ENCODE assay signal across 9 cellular contexts in the genomic region with DNA sequence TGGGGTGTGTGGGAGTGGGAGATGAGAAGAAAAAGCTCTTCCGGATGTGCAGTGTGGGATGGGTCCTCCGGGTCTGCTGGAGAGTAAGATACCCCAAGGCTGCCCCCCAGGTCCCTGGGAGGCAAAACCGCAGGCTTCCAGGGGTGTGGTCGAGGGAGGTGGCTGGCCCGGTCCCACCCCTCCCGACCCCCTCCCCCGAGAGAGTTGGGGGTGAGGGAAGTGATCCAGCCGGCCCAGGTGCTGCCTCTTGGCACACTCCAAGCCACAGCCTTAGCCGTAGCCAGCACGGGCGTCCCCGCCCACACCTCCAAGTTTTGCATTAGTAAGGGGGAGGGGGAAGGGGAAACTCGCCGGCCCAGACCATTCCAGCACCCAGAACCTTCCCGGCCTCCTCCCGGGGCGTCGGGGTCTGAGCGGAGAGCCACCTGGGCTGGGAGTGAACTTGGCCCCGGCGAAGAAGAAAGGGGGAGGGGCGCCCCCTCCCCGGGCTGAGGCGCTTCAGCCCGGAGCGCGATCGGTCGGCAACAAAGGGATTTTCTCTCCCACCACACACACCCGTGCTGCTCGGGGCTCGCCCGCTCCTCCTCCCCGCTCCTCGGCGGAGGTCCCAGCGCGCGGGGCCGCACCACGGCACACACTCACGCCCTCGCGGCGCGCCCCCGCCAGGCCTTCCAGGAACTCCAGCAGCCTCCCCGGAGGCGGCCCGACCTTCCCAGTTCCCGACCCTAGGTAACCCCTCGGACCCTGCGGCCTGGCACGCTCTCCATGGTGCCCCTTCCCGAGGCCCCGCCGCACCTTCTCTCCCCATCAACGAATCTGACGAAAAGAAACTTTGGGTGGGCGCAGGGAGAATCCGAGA. TPM values are rescaled to one million over a fixed set of nuclear protein-coding genes. Genes with fewer than 3 reads are reported as not detected.
DNase-seq lines count a peak whose midpoint lies in the region; ATAC-seq and TF ChIP-seq lines count a peak whose summit lies in the region.
"Had no signal": no experiment of that assay in that cellular context is flagged by ENCODE, and none has a peak within 500 bp of the region (broad histone marks: within the 10 kb centered on the region; RNA-seq: fewer than 3 reads in every experiment).

No MANE protein-coding gene starts in this region.

- in situ Hi-C loops in GM13976 (cut with MboI; ENCODE audit: low sequenced_read_pairs, unreplicated experiment), result no loop called here

- H3K4me1 ChIP-seq in rectal smooth muscle tissue (ENCODE audit: control insufficient read depth, insufficient read depth, low read length), result peaks cover 34% of the 10 kb centered on the region

- no peaks in the 10 kb centered on the region for H3K36me3 ChIP-seq in rectal smooth muscle tissue (ENCODE audit: control insufficient read depth, insufficient read depth, low read length)
- H3K36me3 ChIP-seq: SJSA1 had no signal

- intact Hi-C loops in Right ventricle myocardium superior (cut with DNase I), result loop anchor here (10.0 kb wide), 1 partner anchor 69 kb away; no protein-coding TSS in a partner anchor

- H3K9ac ChIP-seq in rectal smooth muscle tissue (ENCODE audit: low read length), result no peak overlapping the region

- TF ChIP-seq CTCF in GM13976 (IDR thresholded peaks at IDR 0.05; ENCODE audit: borderline replicate concordance, control extremely low read depth, extremely low read depth, insufficient read depth, missing control alignments), result no peak
- no peak for TF ChIP-seq CTCF in VCaP (conservative IDR thresholded peaks at IDR 0.05)

- H3K27ac ChIP-seq in VCaP, result peak overlapping the region; percentile 82
- no peak overlapping the region for H3K27ac ChIP-seq in rectal smooth muscle tissue (ENCODE audit: low read depth, low read length)
- H3K27ac ChIP-seq: SJSA1 had no signal

- ATAC-seq in Right ventricle myocardium superior (ENCODE audit: poor library complexity), result peak; percentile 49

- peak; percentile 56 for DNase-seq in GM13976 (ENCODE audit: low spot score)
- peak; percentile 51 for DNase-seq in Right ventricle myocardium superior
- DNase-seq in NCI-H1105 (lab: John Stamatoyannopoulos, UW), result no peak
- DNase-seq in activated CD4-positive, CD25-positive, alpha-beta regulatory T cell (lab: John Stamatoyannopoulos, UW), result no peak
- no peak for DNase-seq in stimulated activated naive CD4-positive, alpha-beta T cell treated with Interleukin-2 at 50 U/mL for 16 hours (lab: John Stamatoyannopoulos, UW)
- no peak for DNase-seq in putamen (ENCODE audit: low spot score)

- peaks cover 7% of the 10 kb centered on the region for H3K27me3 ChIP-seq in rectal smooth muscle tissue (ENCODE audit: control insufficient read depth, insufficient read depth, low read length)
- H3K27me3 ChIP-seq: SJSA1 had no signal

- H3K4me3 ChIP-seq in rectal smooth muscle tissue (ENCODE audit: low read length), result peak overlapping the region; percentile 59
- H3K4me3 ChIP-seq: SJSA1 had no signal

RNA-seq across cellular contexts. Expression of gene BCOR, which starts 14.4 kb away (rescaled TPM):
- total RNA-seq in Right ventricle myocardium superior, result 14.0 TPM

Comparison
In these comparisons a context has a peak if more than half of its experiments do, and no peak if none do; other contexts are left out.
1. DNase-seq: peak in GM13976 (single experiment) and Right ventricle myocardium superior (single experiment); none in NCI-H1105 (single experiment), activated CD4-positive, CD25-positive, alpha-beta regulatory T cell (0 of 4), stimulated activated naive CD4-positive, alpha-beta T cell treated with Interleukin-2 at 50 U/mL for 16 hours (single experiment) and putamen (single experiment).